In the genomic region with DNA sequence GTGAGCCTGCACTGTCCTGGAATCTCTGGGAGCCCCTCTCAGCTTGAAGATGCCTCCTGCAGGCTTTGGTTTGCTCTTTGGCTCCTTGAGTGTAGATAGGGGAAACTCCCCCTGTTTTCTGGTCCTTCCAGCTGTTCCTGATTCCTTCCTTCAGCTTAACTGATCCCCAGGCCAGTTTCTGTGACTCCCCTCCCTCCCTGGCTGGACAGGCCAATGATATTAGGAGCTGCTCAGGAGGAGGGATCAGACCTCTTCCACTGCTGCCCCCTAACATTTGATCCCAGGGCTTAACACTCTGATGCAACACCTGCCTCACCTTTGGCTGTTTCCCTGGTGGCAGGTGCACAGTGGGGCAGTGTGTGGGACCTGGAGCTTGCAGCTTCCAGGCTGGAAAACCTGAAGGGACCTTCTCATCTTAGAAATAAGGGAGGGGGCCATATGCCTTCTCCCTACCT, we compare ENCODE assay signal across 2 cellular contexts.
TF ChIP-seq lines count a peak whose summit lies in the region.

A gene with protein sequence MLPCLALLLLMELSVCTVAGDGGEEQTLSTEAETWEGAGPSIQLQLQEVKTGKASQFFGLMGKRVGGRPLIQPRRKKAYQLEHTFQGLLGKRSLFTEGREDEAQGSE (minus strand): TSS at position 51 of the 455 bp plus-strand sequence. CDS start 52 bp downstream, outside the sequence.

TF ChIP-seq in GM23338, 12 proteins besides CTCF, POLR2A, EP300 and RAD21 (continued from another document):
- TF ChIP-seq ZNF331 (CRISPR knock-in tag; IDR thresholded peaks at IDR 0.05; ENCODE audit: low read depth) (no peak), NANOG (IDR thresholded peaks at IDR 0.05; ENCODE audit: borderline replicate concordance) (no peak), POLR2AphosphoS5 (IDR thresholded peaks at IDR 0.05; ENCODE audit: low read depth) (no peak), STAT1 (IDR thresholded peaks at IDR 0.05; ENCODE audit: unreplicated experiment) (no peak), EZH2 (IDR thresholded peaks at IDR 0.05; ENCODE audit: low read depth, unreplicated experiment) (no peak), JUNB (IDR thresholded peaks at IDR 0.05; ENCODE audit: unreplicated experiment) (no peak), ZNF114 (CRISPR knock-in tag; IDR thresholded peaks at IDR 0.05) (no peak), EZH2phosphoT487 (IDR thresholded peaks at IDR 0.05; ENCODE audit: unreplicated experiment) (no peak)
- TF ChIP-seq, protein P1, sequence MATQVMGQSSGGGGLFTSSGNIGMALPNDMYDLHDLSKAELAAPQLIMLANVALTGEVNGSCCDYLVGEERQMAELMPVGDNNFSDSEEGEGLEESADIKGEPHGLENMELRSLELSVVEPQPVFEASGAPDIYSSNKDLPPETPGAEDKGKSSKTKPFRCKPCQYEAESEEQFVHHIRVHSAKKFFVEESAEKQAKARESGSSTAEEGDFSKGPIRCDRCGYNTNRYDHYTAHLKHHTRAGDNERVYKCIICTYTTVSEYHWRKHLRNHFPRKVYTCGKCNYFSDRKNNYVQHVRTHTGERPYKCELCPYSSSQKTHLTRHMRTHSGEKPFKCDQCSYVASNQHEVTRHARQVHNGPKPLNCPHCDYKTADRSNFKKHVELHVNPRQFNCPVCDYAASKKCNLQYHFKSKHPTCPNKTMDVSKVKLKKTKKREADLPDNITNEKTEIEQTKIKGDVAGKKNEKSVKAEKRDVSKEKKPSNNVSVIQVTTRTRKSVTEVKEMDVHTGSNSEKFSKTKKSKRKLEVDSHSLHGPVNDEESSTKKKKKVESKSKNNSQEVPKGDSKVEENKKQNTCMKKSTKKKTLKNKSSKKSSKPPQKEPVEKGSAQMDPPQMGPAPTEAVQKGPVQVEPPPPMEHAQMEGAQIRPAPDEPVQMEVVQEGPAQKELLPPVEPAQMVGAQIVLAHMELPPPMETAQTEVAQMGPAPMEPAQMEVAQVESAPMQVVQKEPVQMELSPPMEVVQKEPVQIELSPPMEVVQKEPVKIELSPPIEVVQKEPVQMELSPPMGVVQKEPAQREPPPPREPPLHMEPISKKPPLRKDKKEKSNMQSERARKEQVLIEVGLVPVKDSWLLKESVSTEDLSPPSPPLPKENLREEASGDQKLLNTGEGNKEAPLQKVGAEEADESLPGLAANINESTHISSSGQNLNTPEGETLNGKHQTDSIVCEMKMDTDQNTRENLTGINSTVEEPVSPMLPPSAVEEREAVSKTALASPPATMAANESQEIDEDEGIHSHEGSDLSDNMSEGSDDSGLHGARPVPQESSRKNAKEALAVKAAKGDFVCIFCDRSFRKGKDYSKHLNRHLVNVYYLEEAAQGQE (IDR thresholded peaks at IDR 0.05; ENCODE audit: unreplicated experiment), result no peak
- TF ChIP-seq, protein P2, sequence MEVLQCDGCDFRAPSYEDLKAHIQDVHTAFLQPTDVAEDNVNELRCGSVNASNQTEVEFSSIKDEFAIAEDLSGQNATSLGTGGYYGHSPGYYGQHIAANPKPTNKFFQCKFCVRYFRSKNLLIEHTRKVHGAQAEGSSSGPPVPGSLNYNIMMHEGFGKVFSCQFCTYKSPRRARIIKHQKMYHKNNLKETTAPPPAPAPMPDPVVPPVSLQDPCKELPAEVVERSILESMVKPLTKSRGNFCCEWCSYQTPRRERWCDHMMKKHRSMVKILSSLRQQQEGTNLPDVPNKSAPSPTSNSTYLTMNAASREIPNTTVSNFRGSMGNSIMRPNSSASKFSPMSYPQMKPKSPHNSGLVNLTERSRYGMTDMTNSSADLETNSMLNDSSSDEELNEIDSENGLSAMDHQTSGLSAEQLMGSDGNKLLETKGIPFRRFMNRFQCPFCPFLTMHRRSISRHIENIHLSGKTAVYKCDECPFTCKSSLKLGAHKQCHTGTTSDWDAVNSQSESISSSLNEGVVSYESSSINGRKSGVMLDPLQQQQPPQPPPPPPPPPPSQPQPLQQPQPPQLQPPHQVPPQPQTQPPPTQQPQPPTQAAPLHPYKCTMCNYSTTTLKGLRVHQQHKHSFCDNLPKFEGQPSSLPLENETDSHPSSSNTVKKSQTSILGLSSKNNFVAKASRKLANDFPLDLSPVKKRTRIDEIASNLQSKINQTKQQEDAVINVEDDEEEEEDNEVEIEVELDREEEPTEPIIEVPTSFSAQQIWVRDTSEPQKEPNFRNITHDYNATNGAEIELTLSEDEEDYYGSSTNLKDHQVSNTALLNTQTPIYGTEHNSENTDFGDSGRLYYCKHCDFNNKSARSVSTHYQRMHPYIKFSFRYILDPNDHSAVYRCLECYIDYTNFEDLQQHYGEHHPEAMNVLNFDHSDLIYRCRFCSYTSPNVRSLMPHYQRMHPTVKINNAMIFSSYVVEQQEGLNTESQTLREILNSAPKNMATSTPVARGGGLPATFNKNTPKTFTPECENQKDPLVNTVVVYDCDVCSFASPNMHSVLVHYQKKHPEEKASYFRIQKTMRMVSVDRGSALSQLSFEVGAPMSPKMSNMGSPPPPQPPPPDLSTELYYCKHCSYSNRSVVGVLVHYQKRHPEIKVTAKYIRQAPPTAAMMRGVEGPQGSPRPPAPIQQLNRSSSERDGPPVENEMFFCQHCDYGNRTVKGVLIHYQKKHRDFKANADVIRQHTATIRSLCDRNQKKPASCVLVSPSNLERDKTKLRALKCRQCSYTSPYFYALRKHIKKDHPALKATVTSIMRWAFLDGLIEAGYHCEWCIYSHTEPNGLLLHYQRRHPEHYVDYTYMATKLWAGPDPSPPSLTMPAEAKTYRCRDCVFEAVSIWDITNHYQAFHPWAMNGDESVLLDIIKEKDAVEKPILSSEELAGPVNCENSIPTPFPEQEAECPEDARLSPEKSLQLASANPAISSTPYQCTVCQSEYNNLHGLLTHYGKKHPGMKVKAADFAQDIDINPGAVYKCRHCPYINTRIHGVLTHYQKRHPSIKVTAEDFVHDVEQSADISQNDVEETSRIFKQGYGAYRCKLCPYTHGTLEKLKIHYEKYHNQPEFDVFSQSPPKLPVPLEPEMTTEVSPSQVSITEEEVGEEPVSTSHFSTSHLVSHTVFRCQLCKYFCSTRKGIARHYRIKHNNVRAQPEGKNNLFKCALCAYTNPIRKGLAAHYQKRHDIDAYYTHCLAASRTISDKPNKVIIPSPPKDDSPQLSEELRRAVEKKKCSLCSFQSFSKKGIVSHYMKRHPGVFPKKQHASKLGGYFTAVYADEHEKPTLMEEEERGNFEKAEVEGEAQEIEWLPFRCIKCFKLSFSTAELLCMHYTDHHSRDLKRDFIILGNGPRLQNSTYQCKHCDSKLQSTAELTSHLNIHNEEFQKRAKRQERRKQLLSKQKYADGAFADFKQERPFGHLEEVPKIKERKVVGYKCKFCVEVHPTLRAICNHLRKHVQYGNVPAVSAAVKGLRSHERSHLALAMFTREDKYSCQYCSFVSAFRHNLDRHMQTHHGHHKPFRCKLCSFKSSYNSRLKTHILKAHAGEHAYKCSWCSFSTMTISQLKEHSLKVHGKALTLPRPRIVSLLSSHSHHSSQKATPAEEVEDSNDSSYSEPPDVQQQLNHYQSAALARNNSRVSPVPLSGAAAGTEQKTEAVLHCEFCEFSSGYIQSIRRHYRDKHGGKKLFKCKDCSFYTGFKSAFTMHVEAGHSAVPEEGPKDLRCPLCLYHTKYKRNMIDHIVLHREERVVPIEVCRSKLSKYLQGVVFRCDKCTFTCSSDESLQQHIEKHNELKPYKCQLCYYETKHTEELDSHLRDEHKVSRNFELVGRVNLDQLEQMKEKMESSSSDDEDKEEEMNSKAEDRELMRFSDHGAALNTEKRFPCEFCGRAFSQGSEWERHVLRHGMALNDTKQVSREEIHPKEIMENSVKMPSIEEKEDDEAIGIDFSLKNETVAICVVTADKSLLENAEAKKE (CRISPR knock-in tag; IDR thresholded peaks at IDR 0.05), result no peak

TF ChIP-seq in WTC11, 78 proteins besides CTCF, POLR2A, EP300 and RAD21:
- TF ChIP-seq, protein P3, sequence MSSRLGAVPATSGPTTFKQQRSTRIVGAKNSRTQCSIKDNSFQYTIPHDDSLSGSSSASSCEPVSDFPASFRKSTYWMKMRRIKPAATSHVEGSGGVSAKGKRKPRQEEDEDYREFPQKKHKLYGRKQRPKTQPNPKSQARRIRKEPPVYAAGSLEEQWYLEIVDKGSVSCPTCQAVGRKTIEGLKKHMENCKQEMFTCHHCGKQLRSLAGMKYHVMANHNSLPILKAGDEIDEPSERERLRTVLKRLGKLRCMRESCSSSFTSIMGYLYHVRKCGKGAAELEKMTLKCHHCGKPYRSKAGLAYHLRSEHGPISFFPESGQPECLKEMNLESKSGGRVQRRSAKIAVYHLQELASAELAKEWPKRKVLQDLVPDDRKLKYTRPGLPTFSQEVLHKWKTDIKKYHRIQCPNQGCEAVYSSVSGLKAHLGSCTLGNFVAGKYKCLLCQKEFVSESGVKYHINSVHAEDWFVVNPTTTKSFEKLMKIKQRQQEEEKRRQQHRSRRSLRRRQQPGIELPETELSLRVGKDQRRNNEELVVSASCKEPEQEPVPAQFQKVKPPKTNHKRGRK (CRISPR knock-in tag; IDR thresholded peaks at IDR 0.05; ENCODE audit: borderline replicate concordance), result no peak
- TF ChIP-seq, protein P4, sequence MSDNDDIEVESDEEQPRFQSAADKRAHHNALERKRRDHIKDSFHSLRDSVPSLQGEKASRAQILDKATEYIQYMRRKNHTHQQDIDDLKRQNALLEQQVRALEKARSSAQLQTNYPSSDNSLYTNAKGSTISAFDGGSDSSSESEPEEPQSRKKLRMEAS (CRISPR knock-in tag; IDR thresholded peaks at IDR 0.05), result 0 out of 2 replicates have a peak, but pooled peaks have one; percentile 13
- TF ChIP-seq ELF4 (CRISPR knock-in tag; IDR thresholded peaks at IDR 0.05; ENCODE audit: low read depth) (no peak), CREM (CRISPR knock-in tag; IDR thresholded peaks at IDR 0.05) (no peak)
- TF ChIP-seq, protein P5, sequence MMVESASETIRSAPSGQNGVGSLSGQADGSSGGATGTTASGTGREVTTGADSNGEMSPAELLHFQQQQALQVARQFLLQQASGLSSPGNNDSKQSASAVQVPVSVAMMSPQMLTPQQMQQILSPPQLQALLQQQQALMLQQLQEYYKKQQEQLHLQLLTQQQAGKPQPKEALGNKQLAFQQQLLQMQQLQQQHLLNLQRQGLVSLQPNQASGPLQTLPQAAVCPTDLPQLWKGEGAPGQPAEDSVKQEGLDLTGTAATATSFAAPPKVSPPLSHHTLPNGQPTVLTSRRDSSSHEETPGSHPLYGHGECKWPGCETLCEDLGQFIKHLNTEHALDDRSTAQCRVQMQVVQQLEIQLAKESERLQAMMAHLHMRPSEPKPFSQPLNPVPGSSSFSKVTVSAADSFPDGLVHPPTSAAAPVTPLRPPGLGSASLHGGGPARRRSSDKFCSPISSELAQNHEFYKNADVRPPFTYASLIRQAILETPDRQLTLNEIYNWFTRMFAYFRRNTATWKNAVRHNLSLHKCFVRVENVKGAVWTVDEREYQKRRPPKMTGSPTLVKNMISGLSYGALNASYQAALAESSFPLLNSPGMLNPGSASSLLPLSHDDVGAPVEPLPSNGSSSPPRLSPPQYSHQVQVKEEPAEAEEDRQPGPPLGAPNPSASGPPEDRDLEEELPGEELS (CRISPR knock-in tag; IDR thresholded peaks at IDR 0.05), result no peak
